In the genomic region with DNA sequence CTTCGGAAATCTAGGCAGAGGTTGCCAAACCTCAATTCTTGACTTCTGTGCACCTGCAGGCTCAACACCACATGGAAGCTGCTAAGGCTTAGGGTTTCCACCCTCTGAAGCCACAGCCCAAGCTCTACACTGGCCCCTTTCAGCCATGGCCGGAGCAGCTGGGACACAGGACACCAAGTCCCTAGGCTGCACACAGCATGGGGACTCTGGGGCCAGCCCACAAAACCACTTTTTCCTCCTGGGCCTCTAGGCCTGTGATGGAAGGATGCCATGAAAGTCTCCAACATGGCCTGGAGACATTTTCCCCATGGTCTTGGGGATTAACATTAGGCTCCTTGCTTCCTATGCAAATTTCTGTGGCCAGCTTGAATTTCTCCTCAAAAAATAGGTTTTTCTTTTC, we compare ENCODE assay signal across 1 cellular context. TPM values are rescaled to one million over a fixed set of nuclear protein-coding genes. Genes with fewer than 3 reads are reported as not detected.
"Had no signal": no experiment of that assay in that cellular context is flagged by ENCODE, and none has a peak within 500 bp of the region (broad histone marks: within the 10 kb centered on the region; RNA-seq: fewer than 3 reads in every experiment).

No MANE protein-coding gene starts in this region.

RNA-seq across cellular contexts. Expression of a gene that starts 5.0 kb away (rescaled TPM):
- polyA plus RNA-seq: IgD-negative memory B cell had no signal
